1 cellular context compared by ENCODE assay signal in genomic region chr12:53145383-53145782, GRCh38.
TF ChIP-seq lines count a peak whose summit lies in the region.

No MANE protein-coding gene starts in this region.

TF ChIP-seq in HepG2, 621 proteins besides CTCF, POLR2A, EP300 and RAD21 (continued from another document):
- TF ChIP-seq HIC2 (CRISPR knock-in tag; IDR thresholded peaks at IDR 0.05; ENCODE audit: low read depth): peak; percentile 66; the same call in 1 of the 2 replicates
- no peak for TF ChIP-seq ZNF629 (CRISPR knock-in tag; conservative IDR thresholded peaks at IDR 0.05)
- TF ChIP-seq ZNF83 (CRISPR knock-in tag; IDR thresholded peaks at IDR 0.05; ENCODE audit: borderline replicate concordance): no peak
- TF ChIP-seq FOXO1 (CRISPR knock-in tag; IDR thresholded peaks at IDR 0.05): peak; percentile 48; the same call in 1 of the 2 replicates
- TF ChIP-seq KDM4B (CRISPR knock-in tag; IDR thresholded peaks at IDR 0.05): no peak
- TF ChIP-seq MEIS2 (CRISPR knock-in tag; IDR thresholded peaks at IDR 0.05): peak; percentile 58
- 0 out of 2 replicates have a peak, but pooled peaks have one; percentile 24 for TF ChIP-seq REPIN1 (CRISPR knock-in tag; IDR thresholded peaks at IDR 0.05; ENCODE audit: borderline replicate concordance, low read depth)
- TF ChIP-seq HNRNPK (IDR thresholded peaks at IDR 0.05; ENCODE audit: low read depth, low read length, poor library complexity, severe bottlenecking): no peak
- no peak for TF ChIP-seq ZNF562 (CRISPR knock-in tag; IDR thresholded peaks at IDR 0.05; ENCODE audit: borderline replicate concordance)
- peak; percentile 71; the same call in 1 of the 2 replicates for TF ChIP-seq ERF (CRISPR knock-in tag; IDR thresholded peaks at IDR 0.05)
- peak; percentile 55 for TF ChIP-seq NFYB (CRISPR knock-in tag; IDR thresholded peaks at IDR 0.05)
- TF ChIP-seq, protein P1, sequence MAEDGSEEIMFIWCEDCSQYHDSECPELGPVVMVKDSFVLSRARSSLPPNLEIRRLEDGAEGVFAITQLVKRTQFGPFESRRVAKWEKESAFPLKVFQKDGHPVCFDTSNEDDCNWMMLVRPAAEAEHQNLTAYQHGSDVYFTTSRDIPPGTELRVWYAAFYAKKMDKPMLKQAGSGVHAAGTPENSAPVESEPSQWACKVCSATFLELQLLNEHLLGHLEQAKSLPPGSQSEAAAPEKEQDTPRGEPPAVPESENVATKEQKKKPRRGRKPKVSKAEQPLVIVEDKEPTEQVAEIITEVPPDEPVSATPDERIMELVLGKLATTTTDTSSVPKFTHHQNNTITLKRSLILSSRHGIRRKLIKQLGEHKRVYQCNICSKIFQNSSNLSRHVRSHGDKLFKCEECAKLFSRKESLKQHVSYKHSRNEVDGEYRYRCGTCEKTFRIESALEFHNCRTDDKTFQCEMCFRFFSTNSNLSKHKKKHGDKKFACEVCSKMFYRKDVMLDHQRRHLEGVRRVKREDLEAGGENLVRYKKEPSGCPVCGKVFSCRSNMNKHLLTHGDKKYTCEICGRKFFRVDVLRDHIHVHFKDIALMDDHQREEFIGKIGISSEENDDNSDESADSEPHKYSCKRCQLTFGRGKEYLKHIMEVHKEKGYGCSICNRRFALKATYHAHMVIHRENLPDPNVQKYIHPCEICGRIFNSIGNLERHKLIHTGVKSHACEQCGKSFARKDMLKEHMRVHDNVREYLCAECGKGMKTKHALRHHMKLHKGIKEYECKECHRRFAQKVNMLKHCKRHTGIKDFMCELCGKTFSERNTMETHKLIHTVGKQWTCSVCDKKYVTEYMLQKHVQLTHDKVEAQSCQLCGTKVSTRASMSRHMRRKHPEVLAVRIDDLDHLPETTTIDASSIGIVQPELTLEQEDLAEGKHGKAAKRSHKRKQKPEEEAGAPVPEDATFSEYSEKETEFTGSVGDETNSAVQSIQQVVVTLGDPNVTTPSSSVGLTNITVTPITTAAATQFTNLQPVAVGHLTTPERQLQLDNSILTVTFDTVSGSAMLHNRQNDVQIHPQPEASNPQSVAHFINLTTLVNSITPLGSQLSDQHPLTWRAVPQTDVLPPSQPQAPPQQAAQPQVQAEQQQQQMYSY (CRISPR knock-in tag; IDR thresholded peaks at IDR 0.05): no peak
- peak; percentile 32; the same call in 1 of the 2 replicates for TF ChIP-seq NFYC (CRISPR knock-in tag; IDR thresholded peaks at IDR 0.05)
- peak; percentile 33; the same call in 1 of the 2 replicates for TF ChIP-seq ZNF205 (CRISPR knock-in tag; IDR thresholded peaks at IDR 0.05)
- peak; percentile 97 for TF ChIP-seq SKI (IDR thresholded peaks at IDR 0.05; ENCODE audit: partially characterized antibody)
- no peak for TF ChIP-seq MBNL3 (CRISPR knock-in tag; conservative IDR thresholded peaks at IDR 0.05)
- peak; percentile 64 for TF ChIP-seq ZGPAT (CRISPR knock-in tag; IDR thresholded peaks at IDR 0.05)
- peak; percentile 36; the same call in 1 of the 2 replicates for TF ChIP-seq ZC3H13 (CRISPR knock-in tag; IDR thresholded peaks at IDR 0.05)
- no peak for TF ChIP-seq ZFP62 (CRISPR knock-in tag; IDR thresholded peaks at IDR 0.05)
- TF ChIP-seq TARDBP (CRISPR knock-in tag; IDR thresholded peaks at IDR 0.05): peak; percentile 24; the same call in 1 of the 2 replicates
- peak; percentile 90 for TF ChIP-seq CEBPG (CRISPR knock-in tag; IDR thresholded peaks at IDR 0.05)
- TF ChIP-seq FOXA3 (CRISPR knock-in tag; IDR thresholded peaks at IDR 0.05): peak; percentile 41
- TF ChIP-seq ZNF503 (CRISPR knock-in tag; IDR thresholded peaks at IDR 0.05): no peak
- TF ChIP-seq ARHGAP35 (CRISPR knock-in tag; IDR thresholded peaks at IDR 0.05; ENCODE audit: borderline replicate concordance): no peak
- no peak for TF ChIP-seq SRY (CRISPR knock-in tag; IDR thresholded peaks at IDR 0.05)
- no peak for TF ChIP-seq ZFP36L2 (CRISPR knock-in tag; IDR thresholded peaks at IDR 0.05)
- peak; percentile 61; the same call in 1 of the 2 replicates for TF ChIP-seq IRF2 (CRISPR knock-in tag; IDR thresholded peaks at IDR 0.05)
- TF ChIP-seq, protein P2, sequence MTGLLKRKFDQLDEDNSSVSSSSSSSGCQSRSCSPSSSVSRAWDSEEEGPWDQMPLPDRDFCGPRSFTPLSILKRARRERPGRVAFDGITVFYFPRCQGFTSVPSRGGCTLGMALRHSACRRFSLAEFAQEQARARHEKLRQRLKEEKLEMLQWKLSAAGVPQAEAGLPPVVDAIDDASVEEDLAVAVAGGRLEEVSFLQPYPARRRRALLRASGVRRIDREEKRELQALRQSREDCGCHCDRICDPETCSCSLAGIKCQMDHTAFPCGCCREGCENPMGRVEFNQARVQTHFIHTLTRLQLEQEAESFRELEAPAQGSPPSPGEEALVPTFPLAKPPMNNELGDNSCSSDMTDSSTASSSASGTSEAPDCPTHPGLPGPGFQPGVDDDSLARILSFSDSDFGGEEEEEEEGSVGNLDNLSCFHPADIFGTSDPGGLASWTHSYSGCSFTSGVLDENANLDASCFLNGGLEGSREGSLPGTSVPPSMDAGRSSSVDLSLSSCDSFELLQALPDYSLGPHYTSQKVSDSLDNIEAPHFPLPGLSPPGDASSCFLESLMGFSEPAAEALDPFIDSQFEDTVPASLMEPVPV (CRISPR knock-in tag; IDR thresholded peaks at IDR 0.05): no peak
- no peak for TF ChIP-seq KDM2A (CRISPR knock-in tag; IDR thresholded peaks at IDR 0.05; ENCODE audit: borderline replicate concordance, low read depth)
- TF ChIP-seq, protein P3, sequence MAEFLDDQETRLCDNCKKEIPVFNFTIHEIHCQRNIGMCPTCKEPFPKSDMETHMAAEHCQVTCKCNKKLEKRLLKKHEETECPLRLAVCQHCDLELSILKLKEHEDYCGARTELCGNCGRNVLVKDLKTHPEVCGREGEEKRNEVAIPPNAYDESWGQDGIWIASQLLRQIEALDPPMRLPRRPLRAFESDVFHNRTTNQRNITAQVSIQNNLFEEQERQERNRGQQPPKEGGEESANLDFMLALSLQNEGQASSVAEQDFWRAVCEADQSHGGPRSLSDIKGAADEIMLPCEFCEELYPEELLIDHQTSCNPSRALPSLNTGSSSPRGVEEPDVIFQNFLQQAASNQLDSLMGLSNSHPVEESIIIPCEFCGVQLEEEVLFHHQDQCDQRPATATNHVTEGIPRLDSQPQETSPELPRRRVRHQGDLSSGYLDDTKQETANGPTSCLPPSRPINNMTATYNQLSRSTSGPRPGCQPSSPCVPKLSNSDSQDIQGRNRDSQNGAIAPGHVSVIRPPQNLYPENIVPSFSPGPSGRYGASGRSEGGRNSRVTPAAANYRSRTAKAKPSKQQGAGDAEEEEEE (CRISPR knock-in tag; IDR thresholded peaks at IDR 0.05; ENCODE audit: borderline replicate concordance): no peak
- no peak for TF ChIP-seq ZNF143 (CRISPR knock-in tag; IDR thresholded peaks at IDR 0.05)
- TF ChIP-seq MAZ (IDR thresholded peaks at IDR 0.05; ENCODE audit: borderline replicate concordance, low read depth, low read length): no peak
- 0 out of 2 replicates have a peak, but pooled peaks have one; percentile 30 for TF ChIP-seq MAZ (CRISPR knock-in tag; IDR thresholded peaks at IDR 0.05; ENCODE audit: low read depth)
- TF ChIP-seq, protein P4, sequence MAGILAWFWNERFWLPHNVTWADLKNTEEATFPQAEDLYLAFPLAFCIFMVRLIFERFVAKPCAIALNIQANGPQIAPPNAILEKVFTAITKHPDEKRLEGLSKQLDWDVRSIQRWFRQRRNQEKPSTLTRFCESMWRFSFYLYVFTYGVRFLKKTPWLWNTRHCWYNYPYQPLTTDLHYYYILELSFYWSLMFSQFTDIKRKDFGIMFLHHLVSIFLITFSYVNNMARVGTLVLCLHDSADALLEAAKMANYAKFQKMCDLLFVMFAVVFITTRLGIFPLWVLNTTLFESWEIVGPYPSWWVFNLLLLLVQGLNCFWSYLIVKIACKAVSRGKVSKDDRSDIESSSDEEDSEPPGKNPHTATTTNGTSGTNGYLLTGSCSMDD (CRISPR knock-in tag; IDR thresholded peaks at IDR 0.05): no peak
- TF ChIP-seq ADNP (CRISPR knock-in tag; IDR thresholded peaks at IDR 0.05): no peak
- TF ChIP-seq MIXL1 (CRISPR knock-in tag; IDR thresholded peaks at IDR 0.05): peak; percentile 43; the same call in 1 of the 2 replicates
- TF ChIP-seq NCOR1 (IDR thresholded peaks at IDR 0.05; ENCODE audit: borderline replicate concordance, low read length): peak; percentile 94
- no peak for TF ChIP-seq FOXA1 (IDR thresholded peaks at IDR 0.05)
- TF ChIP-seq FOXA1 (CRISPR knock-in tag; IDR thresholded peaks at IDR 0.05): 0 out of 2 replicates have a peak, but pooled peaks have one; percentile 8
- no peak for TF ChIP-seq ZNF431 (CRISPR knock-in tag; IDR thresholded peaks at IDR 0.05; ENCODE audit: borderline replicate concordance, low read depth)
- TF ChIP-seq NR2F6 (IDR thresholded peaks at IDR 0.05): peak; percentile 83
- TF ChIP-seq NR2F6 (CRISPR knock-in tag; IDR thresholded peaks at IDR 0.05): peak; percentile 85
- peak; percentile 71 for TF ChIP-seq SOX5 (CRISPR knock-in tag; IDR thresholded peaks at IDR 0.05; ENCODE audit: borderline replicate concordance)
- TF ChIP-seq SOX6 (IDR thresholded peaks at IDR 0.05): no peak
- peak; percentile 74 for TF ChIP-seq SOX6 (CRISPR knock-in tag; IDR thresholded peaks at IDR 0.05)
